8 cellular contexts compared by ENCODE assay signal in the genomic region with DNA sequence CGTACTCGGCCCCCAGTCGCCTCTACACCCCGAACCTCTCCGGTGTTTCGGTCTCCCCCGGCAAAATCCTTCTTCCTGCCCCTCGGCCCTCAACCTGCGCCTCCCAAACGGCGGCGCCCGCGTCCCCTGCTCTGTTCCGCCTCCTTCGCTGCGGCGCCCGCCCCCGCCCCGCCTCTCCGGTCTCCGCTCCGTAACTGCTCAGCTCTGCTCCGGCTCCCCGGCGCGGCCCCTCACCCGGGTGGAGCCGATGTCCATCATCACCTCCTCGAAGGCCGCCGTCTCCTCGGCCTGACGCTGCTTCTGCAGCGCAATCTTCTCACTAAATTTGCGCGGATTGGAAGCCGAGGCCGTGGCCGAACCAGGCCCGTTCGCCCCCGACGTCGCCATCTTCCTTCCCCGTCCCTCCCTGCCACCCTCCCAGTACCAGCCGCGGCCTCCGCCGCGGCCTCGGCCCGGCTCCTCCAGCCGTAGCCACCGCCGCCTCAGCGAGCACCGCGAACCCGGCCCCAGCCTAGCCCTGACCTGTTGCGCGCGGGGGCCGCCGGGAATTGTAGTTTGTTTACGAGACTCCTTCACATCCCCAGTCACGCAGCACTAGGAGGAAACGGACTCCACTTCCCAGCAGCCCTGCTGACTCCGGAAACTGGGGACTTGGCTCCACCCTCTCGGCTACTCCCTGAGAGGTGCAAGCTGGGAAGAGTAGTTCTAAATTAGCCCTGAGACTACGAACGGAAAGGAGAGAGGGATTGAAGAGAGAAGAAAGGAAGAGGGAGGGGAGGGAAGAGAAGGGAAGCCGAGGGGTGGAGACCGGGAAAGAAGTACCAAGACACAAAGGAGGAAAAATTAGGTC. TPM values are rescaled to one million over a fixed set of nuclear protein-coding genes. Genes with fewer than 3 reads are reported as not detected.
DNase-seq lines count a peak whose midpoint lies in the region; ATAC-seq and TF ChIP-seq lines count a peak whose summit lies in the region.

TSS of gene CRTC2 (minus strand) at position 502 of the 850 bp plus-strand sequence. CDS start at position 387, 115 bp downstream.

- H3K4me1 ChIP-seq in ovary (ENCODE audit: insufficient read depth): peaks cover 31% of the 10 kb centered on the region
- peaks cover 34 to 39% of the 10 kb centered on the region in 2 donors for H3K4me1 ChIP-seq in thyroid gland

- TF ChIP-seq POLR2A in ovary (IDR thresholded peaks at IDR 0.05) (peak; percentile 60), thyroid gland (IDR thresholded peaks at IDR 0.05) (peak; percentile 5 to 76)

- TF ChIP-seq EP300 in ovary (IDR thresholded peaks at IDR 0.05): no peak

- intact Hi-C loops in Right ventricle myocardium inferior (cut with DNase I) (loop anchor here (5.0 kb wide), 1 partner anchor 161 kb away; no protein-coding TSS in a partner anchor), ovary (cut with DNase I) (loop anchor here in 1 of 4 donors (10.0 kb wide), 1 partner anchor 164 kb away; no protein-coding TSS in a partner anchor), thyroid gland (cut with DNase I) (no loop called here)

- no peaks in the 10 kb centered on the region for H3K36me3 ChIP-seq in ovary
- peaks cover 3 to 9% of the 10 kb centered on the region in 2 donors for H3K36me3 ChIP-seq in thyroid gland

- H3K9me3 ChIP-seq in ovary (no peaks in the 10 kb centered on the region), thyroid gland (no peaks in the 10 kb centered on the region)

- H3K27me3 ChIP-seq in ovary (no peaks in the 10 kb centered on the region), thyroid gland (no peaks in the 10 kb centered on the region)

- DNase-seq in GM12865 (ENCODE audit: low read depth) (peak; percentile 97), NCI-H1417 (lab: John Stamatoyannopoulos, UW) (peak; percentile 97 to 100 (median 99)), SW 1271 (lab: John Stamatoyannopoulos, UW) (peak; percentile 85 to 95), Right ventricle myocardium inferior (ENCODE audit: missing footprints) (peak; percentile 100), ovary (peak; percentile 98 to 99 (median 99)), thyroid gland (peak; percentile 100)
- DNase-seq in activated naive CD8-positive, alpha-beta T cell treated with anti-CD3 and anti-CD28 coated beads, Interleukin-2, amount 50 U/mL, for 16 hours (ENCODE audit: low read depth, low spot score): peak; percentile 96

- H3K27ac ChIP-seq in ovary: peak within 1 kb of the TSS; percentile 71 to 79
- H3K27ac ChIP-seq in thyroid gland: peak within 1 kb of the TSS; percentile 78 to 88 (median 84)

- peak within 1 kb of the TSS; percentile 81 for H3K4me3 ChIP-seq in GM12865 (ENCODE audit: low read depth, low read length)
- peak within 1 kb of the TSS; percentile 72 for H3K4me3 ChIP-seq in ovary
- peak within 1 kb of the TSS; percentile 65 to 89 (median 83) for H3K4me3 ChIP-seq in thyroid gland (replicated peaks in 1 of 3)

- peak; percentile 73 for ATAC-seq in HG02763 (IDR thresholded peaks at IDR 0.05; ENCODE audit: unreplicated experiment)
- peak; percentile 91 for ATAC-seq in Right ventricle myocardium inferior

- TF ChIP-seq CTCF in GM12865 (IDR thresholded peaks at IDR 0.05; ENCODE audit: insufficient read depth, low read depth, low read length, missing control alignments) (no peak), ovary (IDR thresholded peaks at IDR 0.05) (peak in 1 of 3 donors; percentile 11), thyroid gland (IDR thresholded peaks at IDR 0.05) (no peak)

- 0 to 1% (median 0%) methylated on average over 72 to 74 of the region's 75 CpGs for WGBS in ovary, 3 donors
- WGBS in thyroid gland, 2 donors: 0% methylated on average over 50 to 56 of the region's 75 CpGs

RNA-seq across cellular contexts. Expression of gene CRTC2, which starts in this region (rescaled TPM):
- total RNA-seq in Right ventricle myocardium inferior (19.3 TPM), ovary (10 to 100 TPM; 19.2 to 52.5 (median 37.9) TPM), thyroid gland (10 to 100 TPM; 11.4 to 22.5 (median 18.1) TPM)
- 10 to 100 TPM; 20.3 to 44.6 TPM for polyA plus RNA-seq in ovary

Comparison
In these comparisons a context has a peak if more than half of its experiments do, and no peak if none do; other contexts are left out.
1. Peak in every context shown above with its lines: DNase-seq, ATAC-seq, H3K4me3 ChIP-seq and H3K27ac ChIP-seq.